ENCODE assay signal across 37 cellular contexts in the genomic region with DNA sequence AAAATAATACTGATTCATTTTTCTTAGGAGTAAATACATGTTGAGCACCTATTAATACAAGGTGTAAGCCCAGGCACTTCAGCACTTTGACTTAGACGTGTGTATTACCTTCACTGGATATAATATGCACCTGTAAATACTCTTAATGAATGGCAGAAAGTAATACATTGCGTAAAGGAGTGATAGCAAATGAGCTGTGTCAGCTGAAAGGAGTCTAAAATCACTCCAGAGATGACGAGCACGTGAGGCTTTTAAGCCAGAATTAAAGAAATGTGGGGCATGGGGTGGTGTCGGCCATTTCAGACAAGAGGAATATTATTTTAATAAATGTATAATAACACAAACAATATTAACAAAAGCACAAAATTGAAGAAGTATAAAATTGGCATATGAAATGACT.
DNase-seq lines count a peak whose midpoint lies in the region; ATAC-seq, FAIRE-seq and TF ChIP-seq lines count a peak whose summit lies in the region.
"Had no signal": no experiment of that assay in that cellular context is flagged by ENCODE, and none has a peak within 500 bp of the region (broad histone marks: within the 10 kb centered on the region; RNA-seq: fewer than 3 reads in every experiment).

No MANE protein-coding gene starts in this region.

- no peak overlapping the region for H2BK12ac ChIP-seq in mesenchymal stem cell (ENCODE audit: low read length in 2 of 2)

- H2AFZ ChIP-seq in HepG2 (ENCODE audit: low read length) (no peak overlapping the region), IMR-90 (replicated peaks; ENCODE audit: low read length, poor library complexity) (no peak overlapping the region), mesenchymal stem cell (ENCODE audit: low read depth, low read length) (no peak overlapping the region)

- TF ChIP-seq RAD21 in HepG2 (CRISPR knock-in tag; IDR thresholded peaks at IDR 0.05) (no peak), IMR-90 (IDR thresholded peaks at IDR 0.05; ENCODE audit: low read length) (no peak)

- H3K4me3 ChIP-seq in HepG2 (replicated peaks in 1 of 3; ENCODE audit: insufficient read depth in 1 of 3, low read depth in 2 of 3, low read length in 3 of 3) (no peak overlapping the region), right lobe of liver (no peak overlapping the region), IMR-90 (ENCODE audit: insufficient read depth, low read depth, low read length) (no peak overlapping the region), endodermal cell (ENCODE audit: low read length) (peak overlapping the region; percentile 30), mesenchymal stem cell (ENCODE audit: insufficient read depth in 1 of 2, low read depth in 1 of 2, low read length in 2 of 2) (no peak overlapping the region)
- H3K4me3 ChIP-seq: A549; BLaER1; BLaER1 treated with 17β-estradiol and CSF1 and Interleukin-3, amounts not matched to agents 10 nM and 100 nM had no signal

- H2BK5ac ChIP-seq in IMR-90 (ENCODE audit: low read depth, low read length, poor library complexity, severe bottlenecking) (no peak overlapping the region), mesenchymal stem cell (ENCODE audit: low read depth, low read length, poor library complexity, severe bottlenecking) (no peak overlapping the region)

- no peaks in the 10 kb centered on the region for H3K79me2 ChIP-seq in HepG2 (ENCODE audit: insufficient read depth, low read length)

- H3K4me1 ChIP-seq in HepG2 (ENCODE audit: insufficient read depth, low read length) (no peaks in the 10 kb centered on the region), right lobe of liver (no peaks in the 10 kb centered on the region), IMR-90 (ENCODE audit: control insufficient read depth, insufficient read depth, low read length) (0 out of 2 replicates have a peak, but pooled peaks cover 2% of the 10 kb centered on the region), endodermal cell (ENCODE audit: control insufficient read depth, insufficient read depth, low read length) (no peaks in the 10 kb centered on the region), mesenchymal stem cell (ENCODE audit: control insufficient read depth, insufficient read depth, low read depth, low read length) (no peaks in the 10 kb centered on the region)
- H3K4me1 ChIP-seq: BE2C; BLaER1; BLaER1 treated with 17β-estradiol and CSF1 and Interleukin-3, amounts not matched to agents 10 nM and 100 nM had no signal

- TF ChIP-seq POLR2A in HepG2 (IDR thresholded peaks at IDR 0.05; ENCODE audit: insufficient read depth in 1 of 2, low read depth in 2 of 2, low read length in 2 of 2) (no peak), right lobe of liver (IDR thresholded peaks at IDR 0.05) (no peak), IMR-90 (IDR thresholded peaks at IDR 0.05; ENCODE audit: low read depth, low read length) (no peak)

- in situ Hi-C loops in HepG2 (cut with HindIII; ENCODE audit: extremely low pct_ligation_motif_present, low pct_unique_long_range_greater_than_20kb) (no loop called here), IMR-90 (cut with MboI; ENCODE audit: low sequenced_read_pairs) (no loop called here)

- H2BK15ac ChIP-seq in IMR-90 (ENCODE audit: low read depth, low read length), result no peak overlapping the region
- H2BK15ac ChIP-seq in mesenchymal stem cell (ENCODE audit: low read depth, poor library complexity, severe bottlenecking), result no peak overlapping the region

- H2AK5ac ChIP-seq in IMR-90 (ENCODE audit: low read depth, low read length) (no peak overlapping the region), mesenchymal stem cell (ENCODE audit: low read length, severe bottlenecking) (peak overlapping the region; percentile 76)

- no peaks in the 10 kb centered on the region for H3K27me3 Mint-ChIP-seq in endodermal cell (ENCODE audit: insufficient read depth)
- H3K27me3 Mint-ChIP-seq: CD4-positive, CD25-positive, alpha-beta regulatory T cell had no signal

- H3K4me1 Mint-ChIP-seq in endodermal cell, result peaks cover 10% of the 10 kb centered on the region
- H3K4me1 Mint-ChIP-seq: B cell; CD14-positive monocyte; CD4-positive, alpha-beta memory T cell; CD4-positive, CD25-positive, alpha-beta regulatory T cell; CD8-positive, alpha-beta memory T cell had no signal

- H3K23ac ChIP-seq in IMR-90 (ENCODE audit: low read depth, low read length) (no peak overlapping the region), mesenchymal stem cell (ENCODE audit: low read length in 2 of 2) (no peak overlapping the region)

- no peak overlapping the region for H3K9ac ChIP-seq in HepG2 (ENCODE audit: insufficient read depth, low read depth, low read length)
- no peak overlapping the region for H3K9ac ChIP-seq in IMR-90 (ENCODE audit: low read depth, low read length)
- H3K9ac ChIP-seq in endodermal cell (ENCODE audit: extremely low read depth, low read length, poor library complexity, severe bottlenecking), result no peak overlapping the region
- no peak overlapping the region for H3K9ac ChIP-seq in mesenchymal stem cell (ENCODE audit: low read length)
- H3K9ac ChIP-seq: BLaER1; BLaER1 treated with 17β-estradiol and CSF1 and Interleukin-3, amounts not matched to agents 10 nM and 100 nM had no signal

- peaks cover 54% of the 10 kb centered on the region for H3K9me3 ChIP-seq in HepG2 (ENCODE audit: low read length)
- no peaks in the 10 kb centered on the region for H3K9me3 ChIP-seq in right lobe of liver
- no peaks in the 10 kb centered on the region for H3K9me3 ChIP-seq in IMR-90 (ENCODE audit: control insufficient read depth, insufficient read depth, low read length)
- H3K9me3 ChIP-seq in endodermal cell (ENCODE audit: control insufficient read depth, low read length), result peaks cover 13% of the 10 kb centered on the region
- no peaks in the 10 kb centered on the region for H3K9me3 ChIP-seq in mesenchymal stem cell (ENCODE audit: control insufficient read depth, low read length)
- H3K9me3 ChIP-seq: A549, BE2C had no signal

- dilution Hi-C loops in IMR-90 (cut with HindIII; ENCODE audit: low sequenced_read_pairs, unreplicated experiment), result no loop called here

- H3K36me3 ChIP-seq in HepG2 (replicated peaks in 1 of 2; ENCODE audit: control insufficient read depth in 1 of 2, insufficient read depth in 2 of 2, low read length in 2 of 2), result no peaks in the 10 kb centered on the region
- H3K36me3 ChIP-seq in right lobe of liver, result no peaks in the 10 kb centered on the region
- no peaks in the 10 kb centered on the region for H3K36me3 ChIP-seq in IMR-90 (ENCODE audit: control insufficient read depth, insufficient read depth, low read length)
- no peaks in the 10 kb centered on the region for H3K36me3 ChIP-seq in endodermal cell (ENCODE audit: control insufficient read depth, insufficient read depth, low read length)
- no peaks in the 10 kb centered on the region for H3K36me3 ChIP-seq in mesenchymal stem cell (ENCODE audit: control insufficient read depth in 1 of 2, insufficient read depth in 2 of 2, low read depth in 1 of 2, low read length in 2 of 2)
- H3K36me3 ChIP-seq: BE2C; BLaER1; BLaER1 treated with 17β-estradiol and CSF1 and Interleukin-3, amounts not matched to agents 10 nM and 100 nM had no signal

- TF ChIP-seq CTCF in HepG2 (CRISPR knock-in tag; IDR thresholded peaks at IDR 0.05) (no peak), right lobe of liver (IDR thresholded peaks at IDR 0.05) (no peak), IMR-90 (conservative IDR thresholded peaks at IDR 0.05; ENCODE audit: low read depth, low read length) (no peak), endodermal cell (conservative IDR thresholded peaks at IDR 0.05) (no peak)

- POLR2A ChIA-PET in HepG2 (lab: Yijun Ruan, JAX), result no interaction called here
- POLR2A ChIA-PET in IMR-90 (lab: Charles Lee; ENCODE audit: unreplicated experiment), result no interaction called here

- H3K4ac ChIP-seq in IMR-90 (ENCODE audit: low read depth, low read length) (no peak overlapping the region), mesenchymal stem cell (ENCODE audit: low read depth in 1 of 2, low read length in 2 of 2) (no peak overlapping the region)

- no peak overlapping the region for H3K18ac ChIP-seq in IMR-90 (ENCODE audit: low read depth, low read length)
- H3K18ac ChIP-seq in mesenchymal stem cell (ENCODE audit: low read depth in 1 of 2, low read length in 2 of 2), result no peak overlapping the region

- H3K4me3 Mint-ChIP-seq in endodermal cell, result no peak overlapping the region
- H3K4me3 Mint-ChIP-seq: B cell; CD14-positive monocyte; CD4-positive, alpha-beta memory T cell; CD4-positive, alpha-beta T cell; CD4-positive, CD25-positive, alpha-beta regulatory T cell; CD8-positive, alpha-beta memory T cell; CD8-positive, alpha-beta T cell had no signal

- no peak overlapping the region for H2AK9ac ChIP-seq in IMR-90 (replicated peaks; ENCODE audit: low read depth, low read length, poor library complexity)

- H3K9me1 ChIP-seq in IMR-90 (ENCODE audit: insufficient read depth, low read length), result no peaks in the 10 kb centered on the region

- TF ChIP-seq EP300 in HepG2 (IDR thresholded peaks at IDR 0.05; ENCODE audit: low read depth in 2 of 2, low read length in 2 of 2) (no peak), HepG2 (CRISPR knock-in tag; IDR thresholded peaks at IDR 0.05; ENCODE audit: borderline replicate concordance) (no peak)

- ATAC-seq in HepG2, result no peak
- ATAC-seq in right lobe of liver, result no peak
- no peak for ATAC-seq in IMR-90 (ENCODE audit: low read depth)
- no peak for ATAC-seq in HG02678 (IDR thresholded peaks at IDR 0.05; ENCODE audit: unreplicated experiment)
- no peak for ATAC-seq in HG02973 (IDR thresholded peaks at IDR 0.05; ENCODE audit: unreplicated experiment)
- ATAC-seq: A549; CD8-positive, alpha-beta T cell had no signal

- no peaks in the 10 kb centered on the region for H3K36me3 Mint-ChIP-seq in endodermal cell (ENCODE audit: low read depth)
- H3K36me3 Mint-ChIP-seq: CD14-positive monocyte; CD4-positive, alpha-beta memory T cell; CD4-positive, CD25-positive, alpha-beta regulatory T cell; CD8-positive, alpha-beta memory T cell; CD8-positive, alpha-beta T cell had no signal

- 1% methylated on average over 5 of the region's 5 CpGs for WGBS in HepG2 (ENCODE audit: low lambda C conversion rate)
- WGBS in right lobe of liver (ENCODE audit: insufficient coverage, low coverage, low lambda C conversion rate, missing lambda C conversion rate), result 51% methylated on average over 5 of the region's 5 CpGs
- no CpG with 5 or more reads among the region's 5 CpGs for WGBS in IMR-90 (ENCODE audit: extremely low coverage in 2 of 2, insufficient read length in 1 of 2), 2 experiments
- 96 to 100% methylated on average over 1 to 4 of the region's 5 CpGs for WGBS in endodermal cell (ENCODE audit: insufficient coverage in 1 of 2, insufficient read length in 1 of 2), 2 experiments
- WGBS in mesenchymal stem cell, result 95% methylated on average over 3 of the region's 5 CpGs

- no peak overlapping the region for H4K5ac ChIP-seq in IMR-90 (ENCODE audit: low read depth, low read length)

- no peak overlapping the region for H2BK20ac ChIP-seq in IMR-90 (ENCODE audit: low read depth, low read length)

- H4K20me1 ChIP-seq in HepG2 (ENCODE audit: insufficient read depth, low read length), result no peaks in the 10 kb centered on the region
- H4K20me1 ChIP-seq in IMR-90 (ENCODE audit: insufficient read depth, low read length), result no peaks in the 10 kb centered on the region
- H4K20me1 ChIP-seq: BLaER1; BLaER1 treated with 17β-estradiol and CSF1 and Interleukin-3, amounts not matched to agents 10 nM and 100 nM had no signal

- peaks cover 5% of the 10 kb centered on the region for H3K9me3 Mint-ChIP-seq in endodermal cell
- H3K9me3 Mint-ChIP-seq: CD8-positive, alpha-beta memory T cell; CD8-positive, alpha-beta T cell had no signal

- no peaks in the 10 kb centered on the region for H3K27me3 ChIP-seq in HepG2 (ENCODE audit: control insufficient read depth in 1 of 2, insufficient read depth in 2 of 2, low read length in 2 of 2)
- H3K27me3 ChIP-seq in right lobe of liver, result no peaks in the 10 kb centered on the region
- no peaks in the 10 kb centered on the region for H3K27me3 ChIP-seq in IMR-90 (ENCODE audit: control insufficient read depth, insufficient read depth, low read length)
- no peaks in the 10 kb centered on the region for H3K27me3 ChIP-seq in endodermal cell (ENCODE audit: control insufficient read depth, insufficient read depth, low read length, poor library complexity, severe bottlenecking)
- no peaks in the 10 kb centered on the region for H3K27me3 ChIP-seq in mesenchymal stem cell (ENCODE audit: control insufficient read depth in 1 of 2, insufficient read depth in 1 of 2, low read length in 2 of 2)
- H3K27me3 ChIP-seq: BE2C; BLaER1; BLaER1 treated with 17β-estradiol and CSF1 and Interleukin-3, amounts not matched to agents 10 nM and 100 nM had no signal

- H3K27ac Mint-ChIP-seq in endodermal cell, result no peak overlapping the region
- H3K27ac Mint-ChIP-seq: B cell; CD14-positive monocyte; CD4-positive, alpha-beta memory T cell; CD4-positive, alpha-beta T cell; CD4-positive, CD25-positive, alpha-beta regulatory T cell; CD8-positive, alpha-beta memory T cell; CD8-positive, alpha-beta T cell had no signal

- CTCF ChIA-PET in HepG2 (lab: Yijun Ruan, JAX; ENCODE audit: low intra/inter-chr PET ratio, low total read pairs) (no interaction called here), IMR-90 (lab: Yijun Ruan, JAX) (interaction anchor here (0.6 kb wide), 1 partner anchor 1107 kb away, joined by 6 read pairs; no protein-coding TSS in a partner anchor)

- no peak overlapping the region for H4K8ac ChIP-seq in IMR-90 (ENCODE audit: low read depth in 2 of 2, low read length in 2 of 2)
- H4K8ac ChIP-seq in mesenchymal stem cell (ENCODE audit: low read length), result no peak overlapping the region

- H3K56ac ChIP-seq in IMR-90 (ENCODE audit: extremely low read depth, insufficient read depth, low read length), result no peak overlapping the region

- FAIRE-seq in HepG2 (lab: Jason Lieb, UNC), result no peak
- FAIRE-seq: A204.1, A549, D721Med had no signal

- H3K4me2 ChIP-seq in HepG2 (ENCODE audit: low read depth, low read length), result no peak overlapping the region
- no peak overlapping the region for H3K4me2 ChIP-seq in IMR-90 (ENCODE audit: low read depth, low read length)
- no peak overlapping the region for H3K4me2 ChIP-seq in mesenchymal stem cell (ENCODE audit: low read length, poor library complexity, severe bottlenecking)
- H3K4me2 ChIP-seq: A549; BLaER1; BLaER1 treated with 17β-estradiol and CSF1 and Interleukin-3, amounts not matched to agents 10 nM and 100 nM had no signal

- no peak overlapping the region for H3K27ac ChIP-seq in HepG2 (ENCODE audit: extremely low read length, insufficient read depth, low read length)
- H3K27ac ChIP-seq in right lobe of liver, result no peak overlapping the region
- no peak overlapping the region for H3K27ac ChIP-seq in IMR-90 (ENCODE audit: insufficient read depth, low read length)
- H3K27ac ChIP-seq in endodermal cell (ENCODE audit: low read depth, low read length), result no peak overlapping the region
- H3K27ac ChIP-seq in mesenchymal stem cell (ENCODE audit: low read length, poor library complexity, severe bottlenecking), result no peak overlapping the region
- H3K27ac ChIP-seq: 22Rv1; A549; BLaER1; BLaER1 treated with 17β-estradiol and CSF1 and Interleukin-3, amounts not matched to agents 10 nM and 100 nM; C4-2B had no signal

- H4K91ac ChIP-seq in IMR-90 (ENCODE audit: insufficient read depth, low read depth, low read length), result no peak overlapping the region
- no peak overlapping the region for H4K91ac ChIP-seq in mesenchymal stem cell (ENCODE audit: low read length)

- H3K14ac ChIP-seq in IMR-90 (replicated peaks; ENCODE audit: low read depth, low read length), result no peak overlapping the region
- no peak overlapping the region for H3K14ac ChIP-seq in mesenchymal stem cell (ENCODE audit: low read length in 2 of 2)

- BruUV-seq in HepG2 (replicated peaks; lab: Mats Ljungman, UMichigan), result no TSS peak
- no TSS peak for BruUV-seq in IMR-90 (replicated peaks; lab: Mats Ljungman, UMichigan)

- intact Hi-C loops in HepG2 (cut with micrococcal nuclease; ENCODE audit: unreplicated experiment), result no loop called here
- intact Hi-C loops in right lobe of liver (cut with DNase I), result no loop called here
- intact Hi-C loops in IMR-90 (cut with micrococcal nuclease), result loop anchor here (5.0 to 10.0 kb wide), 2 partner anchors 575 to 723 kb away; a partner anchor contains a TSS

- no peak overlapping the region for H2BK120ac ChIP-seq in IMR-90 (ENCODE audit: low read depth, low read length)
- H2BK120ac ChIP-seq in mesenchymal stem cell (ENCODE audit: low read depth, low read length), result no peak overlapping the region

- no peaks in the 10 kb centered on the region for H3K79me1 ChIP-seq in IMR-90 (ENCODE audit: low read depth in 1 of 2, low read length in 2 of 2)
- no peaks in the 10 kb centered on the region for H3K79me1 ChIP-seq in mesenchymal stem cell (replicated peaks; ENCODE audit: low read length, poor library complexity, severe bottlenecking)

- DNase-seq in HepG2 (ENCODE audit: low spot score), result no peak
- no peak for DNase-seq in right lobe of liver
- no peak for DNase-seq in IMR-90
- no peak for DNase-seq in endodermal cell
- DNase-seq in mesenchymal stem cell, result no peak
- no peak for DNase-seq in NCI-H82 (lab: John Stamatoyannopoulos, UW)
- DNase-seq: 8988T; ACHN; AML-193; BE2C; C1 segment of cervical spinal cord; Caco-2; Calu3; CD4-positive, alpha-beta memory T cell; CD4-positive, alpha-beta T cell; CD4-positive, CD25-positive, alpha-beta regulatory T cell; CD8-positive, alpha-beta memory T cell; CD8-positive, alpha-beta T cell; COR-L47; DMS 273 treated with DMSO at 0.1 percent for 48 hours; DMS153; DMS53; DMS79; DMS79 treated with DMSO at 0.1 percent for 48 hours; DND-41; EL had no signal
